ENCODE assay signal across 10 cellular contexts in genomic region chr11:126160345-126161145, GRCh38.
"Had no signal": no experiment of that assay in that cellular context is flagged by ENCODE, and none has a peak within 500 bp of the region (broad histone marks: within the 10 kb centered on the region; RNA-seq: fewer than 3 reads in every experiment).

No MANE protein-coding gene starts in this region.

- H3K9me3 ChIP-seq: gastroesophageal sphincter, lower lobe of right lung, ovary had no signal

- H3K36me3 ChIP-seq: gastroesophageal sphincter, lower lobe of right lung, ovary had no signal

- DNase-seq: activated naive CD4-positive, alpha-beta T cell treated with anti-CD3 and anti-CD28 coated beads, Interleukin-2, amount 10 ng/mL, durations not matched to agents 7 days and 5 days; central memory CD4-positive, alpha-beta T cell; cortex of kidney; effector memory CD8-positive, alpha-beta T cell; lower lobe of right lung; naive thymus-derived CD8-positive, alpha-beta T cell; ovary; stimulated activated CD4-positive, alpha-beta T cell treated with anti-CD3 and anti-CD28 coated beads, Interleukin-4, amount 100 ng/mL, for 24 hours had no signal

- H3K4me1 ChIP-seq: lower lobe of right lung had no signal

- H3K4me3 ChIP-seq: gastroesophageal sphincter, lower lobe of right lung, ovary had no signal

- H3K27me3 ChIP-seq: gastroesophageal sphincter, ovary had no signal

- H3K27ac ChIP-seq: gastroesophageal sphincter, lower lobe of right lung, ovary had no signal

- ATAC-seq: activated CD4-positive, CD25-positive, alpha-beta regulatory T cell treated with anti-CD3 and anti-CD28 coated beads, Interleukin-2, amount 50 U/mL, for 24 hours; effector memory CD8-positive, alpha-beta T cell; gastroesophageal sphincter; lower lobe of right lung; naive thymus-derived CD8-positive, alpha-beta T cell had no signal
